ENCODE assay signal across 10 cellular contexts in the genomic region with DNA sequence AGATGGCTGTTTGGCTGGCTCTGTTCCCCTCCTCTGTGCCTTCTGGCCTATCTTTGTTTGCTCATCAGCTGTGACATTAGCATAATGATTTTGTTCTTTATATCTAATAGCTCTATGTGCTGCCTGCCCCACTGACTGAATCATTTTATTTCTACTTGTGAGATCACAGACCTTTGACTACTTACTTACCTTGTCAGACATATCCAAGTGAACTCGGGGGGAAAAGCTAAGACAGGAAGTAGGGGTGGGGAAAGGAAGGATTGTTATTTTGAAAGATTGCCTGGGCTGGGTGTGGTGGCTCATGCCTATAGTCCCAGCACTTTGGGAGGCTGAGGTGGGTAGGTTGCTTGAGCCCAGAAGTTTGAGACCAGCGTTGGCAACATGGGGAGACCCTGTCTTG.
A peak's percentile ranks its signal among the peaks of the same experiment; 100 is the strongest.
DNase-seq lines count a peak whose midpoint lies in the region; ATAC-seq and TF ChIP-seq lines count a peak whose summit lies in the region.
"Had no signal": no experiment of that assay in that cellular context is flagged by ENCODE, and none has a peak within 500 bp of the region (broad histone marks: within the 10 kb centered on the region; RNA-seq: fewer than 3 reads in every experiment).

No MANE protein-coding gene starts in this region.

- no peak overlapping the region for H3K4me3 Mint-ChIP-seq in nephron
- H3K4me3 Mint-ChIP-seq: naive B cell; T-helper 1 cell treated with Interleukin-12 subunit alpha and Interleukin-12 subunit beta and Interleukin-4 antibody, amounts not matched to agents 30 μg/mL and 1 μg/mL, for 36 hours had no signal

- H3K4me3 ChIP-seq in heart left ventricle = no peak overlapping the region

- DNase-seq in heart left ventricle = no peak
- DNase-seq in cardiac septum (ENCODE audit: low spot score) = no peak
- DNase-seq in epithelial cell of prostate (ENCODE audit: low read depth, low spot score) = no peak
- no peak for DNase-seq in posterior vena cava (ENCODE audit: low spot score)
- DNase-seq in stimulated activated CD4-positive, alpha-beta T cell treated with anti-CD3 and anti-CD28 coated beads, Interleukin-4, amount 100 ng/mL, for 24 hours = no peak
- DNase-seq: naive B cell had no signal

- H3K36me3 Mint-ChIP-seq in nephron (ENCODE audit: low read depth) = no peaks in the 10 kb centered on the region
- H3K36me3 Mint-ChIP-seq: naive B cell had no signal

- H3K9me3 ChIP-seq in heart left ventricle = no peaks in the 10 kb centered on the region

- intact Hi-C loops in heart left ventricle (cut with DNase I) (loop anchor here in 3 of 10 donors (5.0 to 10.0 kb wide), 3 partner anchors 46 to 104 kb away; partner anchors contain the start of gene ASAP2 (in 1 of the 3)), cardiac septum (cut with DNase I) (loop anchor here (5.0 kb wide), 1 partner anchor 54 kb away; no protein-coding TSS in a partner anchor), posterior vena cava (cut with DNase I) (loop anchor here in 1 of 2 donors (10.0 kb wide), 1 partner anchor 106 kb away; the partner anchor contains the start of gene ASAP2)

- H3K27me3 ChIP-seq in heart left ventricle = no peaks in the 10 kb centered on the region

- WGBS in heart left ventricle, 4 donors = 40 to 63% (median 46%) methylated on average over 2 of the region's 2 CpGs

- peak overlapping the region; percentile 14 to 79 (median 72) for H3K27ac Mint-ChIP-seq in nephron
- H3K27ac Mint-ChIP-seq: naive B cell; T-helper 1 cell treated with Interleukin-12 subunit alpha and Interleukin-12 subunit beta and Interleukin-4 antibody, amounts not matched to agents 30 μg/mL and 1 μg/mL, for 36 hours had no signal

- no peak for TF ChIP-seq POLR2A in heart left ventricle (IDR thresholded peaks at IDR 0.05)

- peaks cover 48% of the 10 kb centered on the region for H3K4me1 Mint-ChIP-seq in nephron

- TF ChIP-seq CTCF in heart left ventricle (IDR thresholded peaks at IDR 0.05) (no peak), nephron (IDR thresholded peaks at IDR 0.05; ENCODE audit: unreplicated experiment in 3 of 3) (no peak)

- H3K4me1 ChIP-seq in heart left ventricle = peaks cover 9 to 52% (median 41%) of the 10 kb centered on the region in 12 donors

- H3K27ac ChIP-seq in heart left ventricle (peak overlapping the region; percentile 35 to 88 (median 80)), epithelial cell of prostate (peak overlapping the region; percentile 98)

- ATAC-seq in heart left ventricle (peak in 3 of 4 donors; percentile 6 to 22 (median 18)), GM19035 (IDR thresholded peaks at IDR 0.05; ENCODE audit: unreplicated experiment) (no peak), GM18520 (IDR thresholded peaks at IDR 0.05; ENCODE audit: unreplicated experiment) (no peak)

- no peaks in the 10 kb centered on the region for H3K27me3 Mint-ChIP-seq in nephron (ENCODE audit: low read depth)
- H3K27me3 Mint-ChIP-seq: naive B cell had no signal

- H3K36me3 ChIP-seq in heart left ventricle = no peaks in the 10 kb centered on the region

- H3K9me3 Mint-ChIP-seq in nephron = no peaks in the 10 kb centered on the region
- H3K9me3 Mint-ChIP-seq: naive B cell; T-helper 1 cell treated with Interleukin-12 subunit alpha and Interleukin-12 subunit beta and Interleukin-4 antibody, amounts not matched to agents 30 μg/mL and 1 μg/mL, for 36 hours had no signal

Comparison
In these comparisons a context has a peak if more than half of its experiments do, and no peak if none do; other contexts are left out.
1. ATAC-seq: peak in heart left ventricle (3 of 4); none in GM19035 (single experiment) and GM18520 (single experiment).